ENCODE assay signal across 8 cellular contexts in genomic region chr1:155909894-155910293, GRCh38. TPM values are rescaled to one million over a fixed set of nuclear protein-coding genes. Genes with fewer than 3 reads are reported as not detected.
DNase-seq lines count a peak whose midpoint lies in the region; ATAC-seq, FAIRE-seq and TF ChIP-seq lines count a peak whose summit lies in the region.

No MANE protein-coding gene starts in this region.

- H3K27me3 ChIP-seq in BE2C = no peaks in the 10 kb centered on the region; the same call in 1 of the 2 replicates

- H3K9me3 ChIP-seq in BE2C (no peaks in the 10 kb centered on the region), mucosa of descending colon (no peaks in the 10 kb centered on the region)

- peak overlapping the region; percentile 70 for H3K4me3 ChIP-seq in BE2C (ENCODE audit: low read depth, low read length)
- peak overlapping the region in 1 of 2 donors; percentile 65 for H3K4me3 ChIP-seq in cardiac fibroblast (replicated peaks in 1 of 2; ENCODE audit: low read depth in 2 of 2, low read length in 2 of 2)
- no peak overlapping the region for H3K4me3 ChIP-seq in mucosa of descending colon

- FAIRE-seq in urothelium cell line (lab: Jason Lieb, UNC) = no peak

- intact Hi-C loops in mucosa of descending colon (cut with DNase I, micrococcal nuclease) = no loop called here

- no peak for DNase-seq in BE2C
- DNase-seq in NCI-H460 (ENCODE audit: extremely low read depth, low read depth) = peak; percentile 72
- DNase-seq in cardiac fibroblast (ENCODE audit: low read depth in 2 of 2) = peak; percentile 52 to 70
- DNase-seq in mucosa of descending colon = peak in 1 of 3 donors; percentile 21
- DNase-seq in GM10266 (ENCODE audit: extremely low spot score) = no peak
- DNase-seq in urothelium cell line (ENCODE audit: low spot score) = no peak
- DNase-seq in DMS79 (lab: John Stamatoyannopoulos, UW) = no peak
- DNase-seq in activated CD4-positive, alpha-beta T cell treated with anti-CD3 and anti-CD28 coated beads, Interleukin-2, amount 50 U/mL, for 4 hours = no peak

- TF ChIP-seq CTCF in BE2C (IDR thresholded peaks at IDR 0.05; ENCODE audit: low read depth, low read length) (no peak), cardiac fibroblast (IDR thresholded peaks at IDR 0.05; ENCODE audit: low read depth, low read length) (no peak), mucosa of descending colon (IDR thresholded peaks at IDR 0.05) (no peak), GM10266 (IDR thresholded peaks at IDR 0.05; ENCODE audit: control insufficient read depth, insufficient read depth, low read depth, missing control alignments) (no peak)

- peaks cover 35% of the 10 kb centered on the region for H3K36me3 ChIP-seq in BE2C
- H3K36me3 ChIP-seq in mucosa of descending colon (ENCODE audit: low read depth) = peaks cover 2% of the 10 kb centered on the region

- no peaks in the 10 kb centered on the region for H3K4me1 ChIP-seq in BE2C
- peaks cover 9% of the 10 kb centered on the region for H3K4me1 ChIP-seq in mucosa of descending colon (ENCODE audit: low read depth)

- peak; percentile 34 for ATAC-seq in mucosa of descending colon

RNA-seq across cellular contexts. Expression of gene RIT1, which starts 1.3 kb away (rescaled TPM):
- 9.3 TPM for polyA plus RNA-seq in BE2C (2012; ENCODE audit: insufficient read depth, insufficient read length, low read depth)
- total RNA-seq in NCI-H460 (2014; rRNA removed; shearing (Covaris generic)) = 93.4 and 100.0 TPM in 2 replicates
- polyA plus RNA-seq in NCI-H460 (2014; cell fraction: nucleus; rRNA removed) = 28.6 and 42.9 TPM in 2 replicates
- 10 to 100 TPM; 21.8 to 29.7 (median 23.5) TPM for total RNA-seq in mucosa of descending colon

RNA-seq across cellular contexts. Expression of gene KHDC4, which starts 24.3 kb away (rescaled TPM):
- 44.7 TPM for polyA plus RNA-seq in BE2C (2012; ENCODE audit: insufficient read depth, insufficient read length, low read depth)
- 64.7 and 86.5 TPM in 2 replicates for total RNA-seq in NCI-H460 (2014; rRNA removed; shearing (Covaris generic))
- 352 and 508 TPM in 2 replicates for polyA plus RNA-seq in NCI-H460 (2014; cell fraction: nucleus; rRNA removed)
- total RNA-seq in mucosa of descending colon = 10 to 100 TPM; 52.9 to 59.5 (median 58.6) TPM

RNA-seq across cellular contexts. Expression of gene RXFP4, which starts 31.5 kb away (rescaled TPM):
- 2.1 TPM for polyA plus RNA-seq in BE2C (2012; ENCODE audit: insufficient read depth, insufficient read length, low read depth)
- total RNA-seq in NCI-H460 (2014; rRNA removed; shearing (Covaris generic)) = not detected in 2 replicates
- 0.50 and 0.86 TPM in 2 replicates for polyA plus RNA-seq in NCI-H460 (2014; cell fraction: nucleus; rRNA removed)
- total RNA-seq in mucosa of descending colon = 1 to 10 TPM; 1.2 to 4.2 (median 3.3) TPM

RNA-seq across cellular contexts. Expression of gene SYT11, which starts 50.5 kb away (rescaled TPM):
- 98.1 TPM for polyA plus RNA-seq in BE2C (2012; ENCODE audit: insufficient read depth, insufficient read length, low read depth)
- total RNA-seq in NCI-H460 (2014; rRNA removed; shearing (Covaris generic)) = 0.14 and 0.37 TPM in 2 replicates
- 0.18 and 0.67 TPM in 2 replicates for polyA plus RNA-seq in NCI-H460 (2014; cell fraction: nucleus; rRNA removed)
- 10 to 100 TPM in 1 of 3 donors, 1 to 10 TPM in 2; 1.6 to 18.4 (median 3.2) TPM for total RNA-seq in mucosa of descending colon

RNA-seq across cellular contexts. Expression of gene GON4L, which starts 52.9 kb away (rescaled TPM):
- 45.4 TPM for polyA plus RNA-seq in BE2C (2012; ENCODE audit: insufficient read depth, insufficient read length, low read depth)
- 27.9 and 33.9 TPM in 2 replicates for total RNA-seq in NCI-H460 (2014; rRNA removed; shearing (Covaris generic))
- polyA plus RNA-seq in NCI-H460 (2014; cell fraction: nucleus; rRNA removed) = 36.2 and 41.2 TPM in 2 replicates
- total RNA-seq in mucosa of descending colon = 10 to 100 TPM; 38.7 to 63.0 (median 54.3) TPM

Comparison
In these comparisons a context has a peak if more than half of its experiments do, and no peak if none do; other contexts are left out.
1. DNase-seq: peak in NCI-H460 (single experiment) and cardiac fibroblast (2 of 2); none in BE2C (single experiment), GM10266 (single experiment), urothelium cell line (single experiment), DMS79 (single experiment) and activated CD4-positive, alpha-beta T cell treated with anti-CD3 and anti-CD28 coated beads, Interleukin-2, amount 50 U/mL, for 4 hours (0 of 2).